Comparison of ENCODE assay signal across 9 cellular contexts in genomic region chr13:106100261-106100919, GRCh38.
DNase-seq lines count a peak whose midpoint lies in the region; ATAC-seq, FAIRE-seq and TF ChIP-seq lines count a peak whose summit lies in the region.
"Had no signal": no experiment of that assay in that cellular context is flagged by ENCODE, and none has a peak within 500 bp of the region (broad histone marks: within the 10 kb centered on the region; RNA-seq: fewer than 3 reads in every experiment).

No MANE protein-coding gene starts in this region.

- intact Hi-C loops in heart right ventricle (cut with DNase I) (no loop called here), PC-3 (cut with micrococcal nuclease) (loop anchor here (10.0 kb wide), 1 partner anchor 286 kb away; no protein-coding TSS in a partner anchor)

- no TSS peak for BruUV-seq in PC-3 (replicated peaks; lab: Mats Ljungman, UMichigan)

- H3K9me2 ChIP-seq in PC-3 (replicated peaks; ENCODE audit: low read length): no peaks in the 10 kb centered on the region

- FAIRE-seq in urothelium cell line (lab: Jason Lieb, UNC): no peak

- no peaks in the 10 kb centered on the region for H3K36me3 ChIP-seq in heart right ventricle
- H3K36me3 ChIP-seq in right atrium auricular region: no peaks in the 10 kb centered on the region
- no peaks in the 10 kb centered on the region for H3K36me3 ChIP-seq in PC-3 (ENCODE audit: low read depth, low read length)
- H3K36me3 ChIP-seq in iPS-20b (ENCODE audit: insufficient read depth, low read depth, low read length): no peaks in the 10 kb centered on the region

- H3K27ac ChIP-seq in heart right ventricle (no peak overlapping the region), right atrium auricular region (no peak overlapping the region), PC-3 (ENCODE audit: low read length) (peak overlapping the region; percentile 100), iPS-20b (ENCODE audit: low read length) (peak overlapping the region; percentile 49)

- H3K79me2 ChIP-seq in PC-3 (ENCODE audit: low read length): no peaks in the 10 kb centered on the region

- H3K27me3 ChIP-seq in heart right ventricle (no peaks in the 10 kb centered on the region), right atrium auricular region (no peaks in the 10 kb centered on the region), PC-3 (ENCODE audit: low read length) (no peaks in the 10 kb centered on the region), iPS-20b (ENCODE audit: insufficient read depth, low read length) (no peaks in the 10 kb centered on the region)

- TF ChIP-seq CTCF in heart right ventricle (IDR thresholded peaks at IDR 0.05): no peak
- no peak for TF ChIP-seq CTCF in right atrium auricular region (IDR thresholded peaks at IDR 0.05)
- no peak for TF ChIP-seq CTCF in PC-3 (conservative IDR thresholded peaks at IDR 0.05; ENCODE audit: low read depth, low read length)

- 45 to 55% methylated on average over 7 of the region's 7 CpGs for whole genome bisulfite sequencing in heart right ventricle, 2 donors

- peaks cover 0 to 17% (median 0%) of the 10 kb centered on the region in 9 donors for H3K4me1 ChIP-seq in heart right ventricle
- H3K4me1 ChIP-seq in right atrium auricular region: no peaks in the 10 kb centered on the region
- H3K4me1 ChIP-seq in PC-3 (ENCODE audit: insufficient read depth, low read length): peaks cover 85% of the 10 kb centered on the region
- H3K4me1 ChIP-seq in iPS-20b (ENCODE audit: insufficient read depth, low read length): peaks cover 45% of the 10 kb centered on the region

- H3F3A ChIP-seq in PC-3 (ENCODE audit: low read length, unreplicated experiment): peaks cover 7% of the 10 kb centered on the region

- DNase-seq in heart right ventricle: peak in 1 of 2 donors; percentile 19
- no peak for DNase-seq in right atrium auricular region (ENCODE audit: low spot score)
- peak; percentile 72 for DNase-seq in PC-3
- DNase-seq in urothelium cell line (ENCODE audit: low spot score): peak; percentile 36
- no peak for DNase-seq in activated T-cell treated with anti-CD3 and anti-CD28 coated beads, Interleukin-2, amount 50 U/mL, for 24 hours
- DNase-seq in pons (ENCODE audit: low spot score): no peak
- no peak for DNase-seq in T-cell
- DNase-seq: NCI-H1417 treated with DMSO at 0.1 percent for 48 hours had no signal

- no peaks in the 10 kb centered on the region for H3K9me3 Mint-ChIP-seq in activated T-cell treated with anti-CD3 and anti-CD28 coated beads, Interleukin-2, amount 50 U/mL, for 24 hours
- no peaks in the 10 kb centered on the region for H3K9me3 Mint-ChIP-seq in T-cell

- peak overlapping the region; percentile 57 for H3K4me2 ChIP-seq in PC-3 (ENCODE audit: low read length)

- H3K36me3 Mint-ChIP-seq in activated T-cell treated with anti-CD3 and anti-CD28 coated beads, Interleukin-2, amount 50 U/mL, for 24 hours (ENCODE audit: low read depth): no peaks in the 10 kb centered on the region
- no peaks in the 10 kb centered on the region for H3K36me3 Mint-ChIP-seq in T-cell

- H2AFZ ChIP-seq in PC-3 (ENCODE audit: low read length): peak overlapping the region; percentile 27; the same call in 1 of the 2 replicates

- no peak overlapping the region for H3K4me3 ChIP-seq in heart right ventricle
- H3K4me3 ChIP-seq in right atrium auricular region: no peak overlapping the region
- H3K4me3 ChIP-seq in PC-3 (ENCODE audit: low read length): no peak overlapping the region
- peak overlapping the region; percentile 39; the same call in 1 of the 2 replicates for H3K4me3 ChIP-seq in iPS-20b (ENCODE audit: low read length)

- no peak overlapping the region for H3K4me3 Mint-ChIP-seq in activated T-cell treated with anti-CD3 and anti-CD28 coated beads, Interleukin-2, amount 50 U/mL, for 24 hours
- H3K4me3 Mint-ChIP-seq in T-cell: no peak overlapping the region

- no peak overlapping the region for H3K27ac Mint-ChIP-seq in activated T-cell treated with anti-CD3 and anti-CD28 coated beads, Interleukin-2, amount 50 U/mL, for 24 hours
- H3K27ac Mint-ChIP-seq in T-cell: no peak overlapping the region

- CTCF ChIA-PET in PC-3 (lab: Charles Lee): no interaction called here
- CTCF ChIA-PET in T-cell (lab: Charles Lee): no interaction called here

- H3K9ac ChIP-seq in PC-3 (ENCODE audit: low read length): peak overlapping the region; percentile 64
- H3K9ac ChIP-seq in iPS-20b (ENCODE audit: low read depth, low read length): peak overlapping the region; percentile 49; the same call in 1 of the 2 replicates

- POLR2A ChIA-PET in PC-3 (lab: Charles Lee; ENCODE audit: unreplicated experiment): interaction anchor here (0.6 kb wide), 1 partner anchor 754 kb away, joined by 3 read pairs; no protein-coding TSS in a partner anchor
- POLR2A ChIA-PET in T-cell (lab: Charles Lee): no interaction called here

- peak; percentile 33 to 82 (median 72) for ATAC-seq in heart right ventricle
- ATAC-seq in PC-3: peak; percentile 34
- ATAC-seq in T-cell (replicated peaks in 1 of 4): no peak

- no peaks in the 10 kb centered on the region for H3K27me3 Mint-ChIP-seq in activated T-cell treated with anti-CD3 and anti-CD28 coated beads, Interleukin-2, amount 50 U/mL, for 24 hours
- no peaks in the 10 kb centered on the region for H3K27me3 Mint-ChIP-seq in T-cell

- H3K9me3 ChIP-seq in heart right ventricle (no peaks in the 10 kb centered on the region), right atrium auricular region (no peaks in the 10 kb centered on the region), PC-3 (ENCODE audit: low read length) (no peaks in the 10 kb centered on the region), iPS-20b (ENCODE audit: insufficient read depth, low read depth, low read length) (no peaks in the 10 kb centered on the region)

- no peaks in the 10 kb centered on the region for H3K4me1 Mint-ChIP-seq in activated T-cell treated with anti-CD3 and anti-CD28 coated beads, Interleukin-2, amount 50 U/mL, for 24 hours (ENCODE audit: low read depth)
- H3K4me1 Mint-ChIP-seq in T-cell: no peaks in the 10 kb centered on the region

- no peaks in the 10 kb centered on the region for H4K20me1 ChIP-seq in PC-3 (ENCODE audit: low read length)

Comparison
In these comparisons a context has a peak if more than half of its experiments do, and no peak if none do; other contexts are left out.
1. ATAC-seq: peak in heart right ventricle (8 of 8) and PC-3 (single experiment); none in T-cell (0 of 4).
2. DNase-seq: peak in PC-3 (single experiment) and urothelium cell line (single experiment); none in right atrium auricular region (single experiment), activated T-cell treated with anti-CD3 and anti-CD28 coated beads, Interleukin-2, amount 50 U/mL, for 24 hours (single experiment), pons (single experiment) and T-cell (0 of 34).
3. H3K27ac ChIP-seq: peak in PC-3 (single experiment) and iPS-20b (single experiment); none in heart right ventricle (0 of 10) and right atrium auricular region (0 of 2).